In the genomic region with DNA sequence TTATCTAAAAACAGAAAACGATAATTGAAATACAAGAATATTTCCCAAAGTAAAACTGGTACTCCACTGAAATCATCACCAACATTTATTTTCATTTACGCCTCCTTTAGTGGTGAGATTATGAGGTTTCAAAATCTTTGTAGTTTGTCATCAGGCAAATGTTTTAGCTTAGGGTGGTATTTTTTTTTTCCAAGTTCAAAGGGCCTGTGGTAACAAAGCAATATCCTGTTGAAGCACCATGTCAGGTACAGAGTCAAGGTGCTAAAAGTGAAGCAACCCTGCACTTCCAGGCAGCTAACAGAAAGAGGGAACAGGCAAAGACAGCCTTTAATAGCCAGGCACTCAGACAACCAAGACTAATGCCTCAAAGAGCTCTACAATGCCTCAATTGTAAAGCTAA, we compare ENCODE assay signal across 22 cellular contexts.
DNase-seq lines count a peak whose midpoint lies in the region; ATAC-seq and TF ChIP-seq lines count a peak whose summit lies in the region.
"Had no signal": no experiment of that assay in that cellular context is flagged by ENCODE, and none has a peak within 500 bp of the region (broad histone marks: within the 10 kb centered on the region; RNA-seq: fewer than 3 reads in every experiment).

No MANE protein-coding gene starts in this region.

- peak; percentile 58 to 65 for ATAC-seq in activated CD4-positive, CD25-positive, alpha-beta regulatory T cell treated with anti-CD3 and anti-CD28 coated beads, Interleukin-2, amount 50 U/mL, for 24 hours
- ATAC-seq in GM23338 (peak; percentile 49), heart left ventricle (no peak), HG02588 (IDR thresholded peaks at IDR 0.05; ENCODE audit: unreplicated experiment) (no peak)
- ATAC-seq: right cardiac atrium had no signal

- H3K36me3 Mint-ChIP-seq in GM23338 (ENCODE audit: low read depth) (no peaks in the 10 kb centered on the region; the same call in 2 of the 3 replicates), immature natural killer cell (peaks cover 39 to 60% (median 44%) of the 10 kb centered on the region in 3 donors)

- H3K36me3 ChIP-seq in GM23338 (ENCODE audit: insufficient read depth) (no peaks in the 10 kb centered on the region), heart left ventricle (peaks cover 2 to 83% (median 68%) of the 10 kb centered on the region in 9 donors)

- no peak overlapping the region for H3K27ac Mint-ChIP-seq in GM23338
- peak overlapping the region; percentile 82 to 99 (median 92) for H3K27ac Mint-ChIP-seq in immature natural killer cell

- no peak overlapping the region for H3K27ac ChIP-seq in GM23338 (ENCODE audit: low read depth)
- H3K27ac ChIP-seq in heart left ventricle, result peak overlapping the region in 1 of 12 donors; percentile 21
- H3K27ac ChIP-seq: esophagus squamous epithelium, tibial nerve had no signal

- H2AFZ ChIP-seq in GM23338, result no peak overlapping the region

- no peak for DNase-seq in activated CD4-positive, CD25-positive, alpha-beta regulatory T cell (lab: John Stamatoyannopoulos, UW)
- no peak for DNase-seq in GM23338 (ENCODE audit: low spot score)
- DNase-seq in activated CD8-positive, alpha-beta memory T cell treated with anti-CD3 and anti-CD28 coated beads, Interleukin-2, amount 50 U/mL, for 1 hour (ENCODE audit: extremely low read depth), result peak; percentile 16
- DNase-seq in immature natural killer cell, result peak; percentile 73 to 80 (median 76)
- DNase-seq in NCI-H2107 (lab: John Stamatoyannopoulos, UW), result no peak
- no peak for DNase-seq in heart left ventricle
- DNase-seq: 8988T; C1 segment of cervical spinal cord; dermis blood vessel endothelial cell; esophagus squamous epithelium; head of caudate nucleus; islet precursor cell; Kasumi-1; mesenchymal stem cell; NCI-H446; right cardiac atrium; SIG-M5; stimulated activated CD4-positive, alpha-beta T cell treated with anti-CD3 and anti-CD28 coated beads, Interleukin-1b, Interleukin-23, amount 100 ng/mL, for 48 hours had no signal

- H3K9me3 ChIP-seq in heart left ventricle, result no peaks in the 10 kb centered on the region
- H3K9me3 ChIP-seq: esophagus squamous epithelium, tibial nerve had no signal

- intact Hi-C loops in heart left ventricle (cut with DNase I), result loop anchor here in 3 of 10 donors (2.0 to 10.0 kb wide), 3 partner anchors 88 to 328 kb away; a partner anchor contains a TSS

- H4K20me1 ChIP-seq in GM23338 (replicated peaks; ENCODE audit: insufficient read depth), result peaks cover 5% of the 10 kb centered on the region; the same call in 1 of the 2 replicates

- no peak overlapping the region for H3K4me3 Mint-ChIP-seq in GM23338
- peak overlapping the region; percentile 67 to 79 (median 75) for H3K4me3 Mint-ChIP-seq in immature natural killer cell
- H3K4me3 Mint-ChIP-seq: brain had no signal

- H3K27me3 Mint-ChIP-seq in GM23338 (ENCODE audit: insufficient read depth, low read depth, poor library complexity), result peaks cover 2% of the 10 kb centered on the region
- H3K27me3 Mint-ChIP-seq in immature natural killer cell (ENCODE audit: low read depth in 3 of 3), result peaks cover 6 to 29% (median 18%) of the 10 kb centered on the region in 3 donors
- H3K27me3 Mint-ChIP-seq: brain had no signal

- H3K27me3 ChIP-seq in GM23338 (ENCODE audit: insufficient read depth) (no peaks in the 10 kb centered on the region), heart left ventricle (no peaks in the 10 kb centered on the region)
- H3K27me3 ChIP-seq: esophagus squamous epithelium, tibial nerve had no signal

- no peaks in the 10 kb centered on the region for H3F3A ChIP-seq in GM23338 (replicated peaks; ENCODE audit: low read depth)

- no peaks in the 10 kb centered on the region for H3K9me2 ChIP-seq in GM23338 (ENCODE audit: insufficient read depth)

- 87 to 95% (median 92%) methylated on average over 2 of the region's 2 CpGs for WGBS in heart left ventricle, 4 donors

- TF ChIP-seq CTCF in GM23338 (conservative IDR thresholded peaks at IDR 0.05; ENCODE audit: low read depth in 2 of 2), result no peak
- TF ChIP-seq CTCF in heart left ventricle (IDR thresholded peaks at IDR 0.05), result no peak

- H3K4me3 ChIP-seq in GM23338, result no peak overlapping the region
- no peak overlapping the region for H3K4me3 ChIP-seq in heart left ventricle
- H3K4me3 ChIP-seq: esophagus squamous epithelium, tibial nerve had no signal

- H3K4me1 Mint-ChIP-seq in GM23338, result peaks cover 16% of the 10 kb centered on the region
- peaks cover 92 to 100% of the 10 kb centered on the region in 2 donors for H3K4me1 Mint-ChIP-seq in immature natural killer cell

- H3K4me1 ChIP-seq in GM23338 (ENCODE audit: insufficient read depth) (peaks cover 9% of the 10 kb centered on the region), heart left ventricle (peaks cover 0 to 45% (median 13%) of the 10 kb centered on the region in 12 donors)
- H3K4me1 ChIP-seq: esophagus squamous epithelium, tibial nerve had no signal

- no peaks in the 10 kb centered on the region for H3K9me3 Mint-ChIP-seq in GM23338
- H3K9me3 Mint-ChIP-seq in immature natural killer cell, result no peaks in the 10 kb centered on the region
- H3K9me3 Mint-ChIP-seq: brain had no signal

- no peak overlapping the region for H3K4me2 ChIP-seq in GM23338

- no peaks in the 10 kb centered on the region for H3K79me2 ChIP-seq in GM23338 (replicated peaks; ENCODE audit: insufficient read depth)

- TF ChIP-seq POLR2A in heart left ventricle (IDR thresholded peaks at IDR 0.05), result no peak

TF ChIP-seq in GM23338, 12 proteins besides CTCF, POLR2A, EP300 and RAD21 (continues in another document):
- no peak for TF ChIP-seq EZH2 (IDR thresholded peaks at IDR 0.05; ENCODE audit: low read depth, unreplicated experiment)
- TF ChIP-seq EZH2phosphoT487 (IDR thresholded peaks at IDR 0.05; ENCODE audit: unreplicated experiment), result no peak
- TF ChIP-seq ZNF331 (CRISPR knock-in tag; IDR thresholded peaks at IDR 0.05; ENCODE audit: low read depth), result no peak
- TF ChIP-seq, protein P1, sequence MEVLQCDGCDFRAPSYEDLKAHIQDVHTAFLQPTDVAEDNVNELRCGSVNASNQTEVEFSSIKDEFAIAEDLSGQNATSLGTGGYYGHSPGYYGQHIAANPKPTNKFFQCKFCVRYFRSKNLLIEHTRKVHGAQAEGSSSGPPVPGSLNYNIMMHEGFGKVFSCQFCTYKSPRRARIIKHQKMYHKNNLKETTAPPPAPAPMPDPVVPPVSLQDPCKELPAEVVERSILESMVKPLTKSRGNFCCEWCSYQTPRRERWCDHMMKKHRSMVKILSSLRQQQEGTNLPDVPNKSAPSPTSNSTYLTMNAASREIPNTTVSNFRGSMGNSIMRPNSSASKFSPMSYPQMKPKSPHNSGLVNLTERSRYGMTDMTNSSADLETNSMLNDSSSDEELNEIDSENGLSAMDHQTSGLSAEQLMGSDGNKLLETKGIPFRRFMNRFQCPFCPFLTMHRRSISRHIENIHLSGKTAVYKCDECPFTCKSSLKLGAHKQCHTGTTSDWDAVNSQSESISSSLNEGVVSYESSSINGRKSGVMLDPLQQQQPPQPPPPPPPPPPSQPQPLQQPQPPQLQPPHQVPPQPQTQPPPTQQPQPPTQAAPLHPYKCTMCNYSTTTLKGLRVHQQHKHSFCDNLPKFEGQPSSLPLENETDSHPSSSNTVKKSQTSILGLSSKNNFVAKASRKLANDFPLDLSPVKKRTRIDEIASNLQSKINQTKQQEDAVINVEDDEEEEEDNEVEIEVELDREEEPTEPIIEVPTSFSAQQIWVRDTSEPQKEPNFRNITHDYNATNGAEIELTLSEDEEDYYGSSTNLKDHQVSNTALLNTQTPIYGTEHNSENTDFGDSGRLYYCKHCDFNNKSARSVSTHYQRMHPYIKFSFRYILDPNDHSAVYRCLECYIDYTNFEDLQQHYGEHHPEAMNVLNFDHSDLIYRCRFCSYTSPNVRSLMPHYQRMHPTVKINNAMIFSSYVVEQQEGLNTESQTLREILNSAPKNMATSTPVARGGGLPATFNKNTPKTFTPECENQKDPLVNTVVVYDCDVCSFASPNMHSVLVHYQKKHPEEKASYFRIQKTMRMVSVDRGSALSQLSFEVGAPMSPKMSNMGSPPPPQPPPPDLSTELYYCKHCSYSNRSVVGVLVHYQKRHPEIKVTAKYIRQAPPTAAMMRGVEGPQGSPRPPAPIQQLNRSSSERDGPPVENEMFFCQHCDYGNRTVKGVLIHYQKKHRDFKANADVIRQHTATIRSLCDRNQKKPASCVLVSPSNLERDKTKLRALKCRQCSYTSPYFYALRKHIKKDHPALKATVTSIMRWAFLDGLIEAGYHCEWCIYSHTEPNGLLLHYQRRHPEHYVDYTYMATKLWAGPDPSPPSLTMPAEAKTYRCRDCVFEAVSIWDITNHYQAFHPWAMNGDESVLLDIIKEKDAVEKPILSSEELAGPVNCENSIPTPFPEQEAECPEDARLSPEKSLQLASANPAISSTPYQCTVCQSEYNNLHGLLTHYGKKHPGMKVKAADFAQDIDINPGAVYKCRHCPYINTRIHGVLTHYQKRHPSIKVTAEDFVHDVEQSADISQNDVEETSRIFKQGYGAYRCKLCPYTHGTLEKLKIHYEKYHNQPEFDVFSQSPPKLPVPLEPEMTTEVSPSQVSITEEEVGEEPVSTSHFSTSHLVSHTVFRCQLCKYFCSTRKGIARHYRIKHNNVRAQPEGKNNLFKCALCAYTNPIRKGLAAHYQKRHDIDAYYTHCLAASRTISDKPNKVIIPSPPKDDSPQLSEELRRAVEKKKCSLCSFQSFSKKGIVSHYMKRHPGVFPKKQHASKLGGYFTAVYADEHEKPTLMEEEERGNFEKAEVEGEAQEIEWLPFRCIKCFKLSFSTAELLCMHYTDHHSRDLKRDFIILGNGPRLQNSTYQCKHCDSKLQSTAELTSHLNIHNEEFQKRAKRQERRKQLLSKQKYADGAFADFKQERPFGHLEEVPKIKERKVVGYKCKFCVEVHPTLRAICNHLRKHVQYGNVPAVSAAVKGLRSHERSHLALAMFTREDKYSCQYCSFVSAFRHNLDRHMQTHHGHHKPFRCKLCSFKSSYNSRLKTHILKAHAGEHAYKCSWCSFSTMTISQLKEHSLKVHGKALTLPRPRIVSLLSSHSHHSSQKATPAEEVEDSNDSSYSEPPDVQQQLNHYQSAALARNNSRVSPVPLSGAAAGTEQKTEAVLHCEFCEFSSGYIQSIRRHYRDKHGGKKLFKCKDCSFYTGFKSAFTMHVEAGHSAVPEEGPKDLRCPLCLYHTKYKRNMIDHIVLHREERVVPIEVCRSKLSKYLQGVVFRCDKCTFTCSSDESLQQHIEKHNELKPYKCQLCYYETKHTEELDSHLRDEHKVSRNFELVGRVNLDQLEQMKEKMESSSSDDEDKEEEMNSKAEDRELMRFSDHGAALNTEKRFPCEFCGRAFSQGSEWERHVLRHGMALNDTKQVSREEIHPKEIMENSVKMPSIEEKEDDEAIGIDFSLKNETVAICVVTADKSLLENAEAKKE (CRISPR knock-in tag; IDR thresholded peaks at IDR 0.05), result no peak
- TF ChIP-seq, protein P2, sequence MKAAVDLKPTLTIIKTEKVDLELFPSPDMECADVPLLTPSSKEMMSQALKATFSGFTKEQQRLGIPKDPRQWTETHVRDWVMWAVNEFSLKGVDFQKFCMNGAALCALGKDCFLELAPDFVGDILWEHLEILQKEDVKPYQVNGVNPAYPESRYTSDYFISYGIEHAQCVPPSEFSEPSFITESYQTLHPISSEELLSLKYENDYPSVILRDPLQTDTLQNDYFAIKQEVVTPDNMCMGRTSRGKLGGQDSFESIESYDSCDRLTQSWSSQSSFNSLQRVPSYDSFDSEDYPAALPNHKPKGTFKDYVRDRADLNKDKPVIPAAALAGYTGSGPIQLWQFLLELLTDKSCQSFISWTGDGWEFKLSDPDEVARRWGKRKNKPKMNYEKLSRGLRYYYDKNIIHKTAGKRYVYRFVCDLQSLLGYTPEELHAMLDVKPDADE (IDR thresholded peaks at IDR 0.05), result no peak

Comparison
In these comparisons a context has a peak if more than half of its experiments do, and no peak if none do; other contexts are left out.
1. ATAC-seq: peak in activated CD4-positive, CD25-positive, alpha-beta regulatory T cell treated with anti-CD3 and anti-CD28 coated beads, Interleukin-2, amount 50 U/mL, for 24 hours (2 of 2) and GM23338 (single experiment); none in heart left ventricle (0 of 4) and HG02588 (single experiment).
2. DNase-seq: peak in activated CD8-positive, alpha-beta memory T cell treated with anti-CD3 and anti-CD28 coated beads, Interleukin-2, amount 50 U/mL, for 1 hour (single experiment) and immature natural killer cell (3 of 3); none in activated CD4-positive, CD25-positive, alpha-beta regulatory T cell (0 of 4), GM23338 (single experiment), NCI-H2107 (single experiment) and heart left ventricle (0 of 5).